8 cellular contexts compared by ENCODE assay signal in genomic region chr15:40755821-40756220, GRCh38.
DNase-seq lines count a peak whose midpoint lies in the region; ATAC-seq and TF ChIP-seq lines count a peak whose summit lies in the region.

No MANE protein-coding gene starts in this region.

- H2AFZ ChIP-seq in parathyroid adenoma: peak overlapping the region; percentile 70

- peak; percentile 25 for DNase-seq in ELF-1 (ENCODE audit: low read depth, low spot score)
- DNase-seq in NCI-H345 (lab: John Stamatoyannopoulos, UW): peak; percentile 8
- no peak for DNase-seq in stimulated activated CD8-positive, alpha-beta memory T cell treated with anti-CD3 and anti-CD28 coated beads, Interleukin-4, amount 100 ng/mL, for 48 hours
- no peak for DNase-seq in NCI-H774 (lab: John Stamatoyannopoulos, UW)

- no peaks in the 10 kb centered on the region for H3K79me2 ChIP-seq in parathyroid adenoma

- peak overlapping the region; percentile 77 for H3K4me2 ChIP-seq in parathyroid adenoma (ENCODE audit: low read length)

- no peak for TF ChIP-seq CTCF in parathyroid adenoma (IDR thresholded peaks at IDR 0.05)

- H3K27ac ChIP-seq in duodenal mucosa (ENCODE audit: low read depth, low read length): no peak overlapping the region
- H3K27ac ChIP-seq in parathyroid adenoma: peak overlapping the region; percentile 40

- H3K9ac ChIP-seq in duodenal mucosa (ENCODE audit: low read depth in 1 of 2, low read length in 2 of 2): peak overlapping the region; percentile 81 to 92
- no peak overlapping the region for H3K9ac ChIP-seq in parathyroid adenoma

- peaks cover 22 to 29% of the 10 kb centered on the region in 2 donors for H3K4me1 ChIP-seq in duodenal mucosa (ENCODE audit: control insufficient read depth in 1 of 2, insufficient read depth in 2 of 2, low read length in 2 of 2)
- H3K4me1 ChIP-seq in parathyroid adenoma: peaks cover 3% of the 10 kb centered on the region

- peak overlapping the region; percentile 78 to 95 for H3K4me3 ChIP-seq in duodenal mucosa (ENCODE audit: low read depth in 1 of 2, low read length in 2 of 2)
- peak overlapping the region; percentile 86 for H3K4me3 ChIP-seq in parathyroid adenoma (ENCODE audit: low read depth, low read length)

- no peak for ATAC-seq in GM21367 (IDR thresholded peaks at IDR 0.05; ENCODE audit: unreplicated experiment)
- ATAC-seq in HG03457 (IDR thresholded peaks at IDR 0.05; ENCODE audit: unreplicated experiment): no peak

- H3K9me3 ChIP-seq in duodenal mucosa (ENCODE audit: control insufficient read depth in 1 of 2, low read length in 2 of 2): no peaks in the 10 kb centered on the region
- no peaks in the 10 kb centered on the region for H3K9me3 ChIP-seq in parathyroid adenoma (ENCODE audit: control insufficient read depth, low read length)

- peaks cover 0 to 4% of the 10 kb centered on the region in 2 donors for H3K27me3 ChIP-seq in duodenal mucosa (ENCODE audit: control insufficient read depth in 1 of 2, insufficient read depth in 2 of 2, low read length in 2 of 2)
- H3K27me3 ChIP-seq in parathyroid adenoma (ENCODE audit: control insufficient read depth, insufficient read depth, low read length): no peaks in the 10 kb centered on the region

- H3K36me3 ChIP-seq in duodenal mucosa (ENCODE audit: control insufficient read depth in 1 of 2, insufficient read depth in 2 of 2, low read length in 2 of 2): peaks cover under 1 to 12% of the 10 kb centered on the region in 2 donors
- no peaks in the 10 kb centered on the region for H3K36me3 ChIP-seq in parathyroid adenoma (ENCODE audit: control insufficient read depth, insufficient read depth, low read length)

Comparison
In these comparisons a context has a peak if more than half of its experiments do, and no peak if none do; other contexts are left out.
1. DNase-seq: peak in ELF-1 (single experiment) and NCI-H345 (single experiment); none in stimulated activated CD8-positive, alpha-beta memory T cell treated with anti-CD3 and anti-CD28 coated beads, Interleukin-4, amount 100 ng/mL, for 48 hours (single experiment) and NCI-H774 (single experiment).